Comparison of ENCODE assay signal across 29 cellular contexts in genomic region chrX:44962944-44963343, GRCh38.
"Had no signal": no experiment of that assay in that cellular context is flagged by ENCODE, and none has a peak within 500 bp of the region (broad histone marks: within the 10 kb centered on the region; RNA-seq: fewer than 3 reads in every experiment).

No MANE protein-coding gene starts in this region.

- H3K4me3 Mint-ChIP-seq: activated CD4-positive, alpha-beta memory T cell treated with anti-CD3 and anti-CD28 coated beads, Interleukin-2, amount 10 ng/mL, durations not matched to agents 7 days and 5 days; activated CD4-positive, alpha-beta T cell treated with anti-CD3 and anti-CD28 coated beads, Interleukin-2, amount 10 ng/mL, durations not matched to agents 24 days and 14 days; activated naive CD8-positive, alpha-beta T cell; activated T-cell treated with anti-CD3 and anti-CD28 coated beads, Interleukin-2, amount 50 U/mL, for 4 hours; activated T-helper 17 cell treated with anti-CD3 and anti-CD28 coated beads, Interleukin-2, amount 50 U/mL, for 72 hours; brain; effector memory CD8-positive, alpha-beta T cell; nephron progenitor cell had no signal

- H3K4me3 ChIP-seq: adrenal gland, ascending aorta, gastrocnemius medialis, lung, prostate gland, suprapubic skin, tibial artery had no signal

- H3K9me3 ChIP-seq: adrenal gland, ascending aorta, gastrocnemius medialis, neutrophil, prostate gland, suprapubic skin, tibial artery had no signal

- H3K9me3 Mint-ChIP-seq: activated CD4-positive, alpha-beta memory T cell treated with anti-CD3 and anti-CD28 coated beads, Interleukin-2, amount 10 ng/mL, durations not matched to agents 7 days and 5 days; activated CD4-positive, alpha-beta T cell treated with anti-CD3 and anti-CD28 coated beads, Interleukin-2, amount 10 ng/mL, durations not matched to agents 24 days and 14 days; activated T-cell treated with anti-CD3 and anti-CD28 coated beads, Interleukin-2, amount 50 U/mL, for 4 hours; activated T-helper 17 cell treated with anti-CD3 and anti-CD28 coated beads, Interleukin-2, amount 50 U/mL, for 72 hours; effector memory CD8-positive, alpha-beta T cell had no signal

- H3K27me3 Mint-ChIP-seq: activated CD4-positive, alpha-beta memory T cell treated with anti-CD3 and anti-CD28 coated beads, Interleukin-2, amount 10 ng/mL, durations not matched to agents 7 days and 5 days; activated CD4-positive, alpha-beta T cell treated with anti-CD3 and anti-CD28 coated beads, Interleukin-2, amount 10 ng/mL, durations not matched to agents 24 days and 14 days; activated naive CD8-positive, alpha-beta T cell; activated T-helper 17 cell treated with anti-CD3 and anti-CD28 coated beads, Interleukin-2, amount 50 U/mL, for 72 hours; brain; effector memory CD8-positive, alpha-beta T cell had no signal

- DNase-seq: activated CD4-positive, alpha-beta memory T cell treated with anti-CD3 and anti-CD28 coated beads, Interleukin-2, amount 10 ng/mL, durations not matched to agents 7 days and 5 days; activated CD4-positive, alpha-beta T cell treated with anti-CD3 and anti-CD28 coated beads, Interleukin-2, amount 10 ng/mL, durations not matched to agents 24 days and 14 days; activated CD4-positive, CD25-positive, alpha-beta regulatory T cell treated with anti-CD3 and anti-CD28 coated beads, Interleukin-2, amount 50 U/mL, for 72 hours; activated T-cell treated with anti-CD3 and anti-CD28 coated beads, Interleukin-2, amount 50 U/mL, for 4 hours; adrenal gland; caudate nucleus; cortex of kidney; effector memory CD8-positive, alpha-beta T cell; erythroblast; gastrocnemius medialis; glutamatergic neuron; hippocampal formation; kidney; mesendoderm; nephron progenitor cell; stimulated activated CD4-positive, alpha-beta T cell treated with anti-CD3 and anti-CD28 coated beads, Interleukin-15, amount 100 ng/mL, for 24 hours; stimulated activated CD4-positive, alpha-beta T cell treated with anti-CD3 and anti-CD28 coated beads, Interleukin-2, amount 100 ng/mL, for 24 hours; stimulated activated naive CD4-positive, alpha-beta T cell; T1000; tibial artery; WERI-Rb-1 had no signal

- H3K27ac ChIP-seq: adrenal gland, ascending aorta, gastrocnemius medialis, neutrophil, prostate gland, suprapubic skin, tibial artery, WERI-Rb-1 had no signal

- ATAC-seq: activated T-cell treated with anti-CD3 and anti-CD28 coated beads, Interleukin-2, amount 50 U/mL, for 4 hours; activated T-helper 17 cell treated with anti-CD3 and anti-CD28 coated beads, Interleukin-2, amount 50 U/mL, for 72 hours; gastrocnemius medialis had no signal

- H3K4me1 ChIP-seq: prostate gland, suprapubic skin had no signal

- H3K36me3 ChIP-seq: adrenal gland, gastrocnemius medialis, neutrophil, prostate gland, suprapubic skin had no signal

- H3K27ac Mint-ChIP-seq: activated CD4-positive, alpha-beta T cell treated with anti-CD3 and anti-CD28 coated beads, Interleukin-2, amount 10 ng/mL, durations not matched to agents 24 days and 14 days; activated T-helper 17 cell treated with anti-CD3 and anti-CD28 coated beads, Interleukin-2, amount 50 U/mL, for 72 hours; brain; nephron progenitor cell had no signal

- H3K27me3 ChIP-seq: adrenal gland, ascending aorta, gastrocnemius medialis, neutrophil, suprapubic skin, tibial artery had no signal
